2 cellular contexts compared by ENCODE assay signal in genomic region chr12:119627686-119628085, GRCh38.
TF ChIP-seq lines count a peak whose summit lies in the region.

No MANE protein-coding gene starts in this region.

TF ChIP-seq in GM12878, 131 proteins besides CTCF, POLR2A, EP300 and RAD21:
- TF ChIP-seq NR2C1 (IDR thresholded peaks at IDR 0.05): peak; percentile 48
- no peak for TF ChIP-seq MTA2 (IDR thresholded peaks at IDR 0.05; ENCODE audit: low read depth)
- no peak for TF ChIP-seq IKZF2 (IDR thresholded peaks at IDR 0.05)

TF ChIP-seq in liver, 16 proteins besides CTCF, POLR2A, EP300 and RAD21:
- TF ChIP-seq RXRA (IDR thresholded peaks at IDR 0.05): peak; percentile 32 to 35
- no peak for TF ChIP-seq FOXA2 (IDR thresholded peaks at IDR 0.05)
TF ChIP-seq in liver: peak in this region for 1.
